9 cellular contexts compared by ENCODE assay signal in the genomic region with DNA sequence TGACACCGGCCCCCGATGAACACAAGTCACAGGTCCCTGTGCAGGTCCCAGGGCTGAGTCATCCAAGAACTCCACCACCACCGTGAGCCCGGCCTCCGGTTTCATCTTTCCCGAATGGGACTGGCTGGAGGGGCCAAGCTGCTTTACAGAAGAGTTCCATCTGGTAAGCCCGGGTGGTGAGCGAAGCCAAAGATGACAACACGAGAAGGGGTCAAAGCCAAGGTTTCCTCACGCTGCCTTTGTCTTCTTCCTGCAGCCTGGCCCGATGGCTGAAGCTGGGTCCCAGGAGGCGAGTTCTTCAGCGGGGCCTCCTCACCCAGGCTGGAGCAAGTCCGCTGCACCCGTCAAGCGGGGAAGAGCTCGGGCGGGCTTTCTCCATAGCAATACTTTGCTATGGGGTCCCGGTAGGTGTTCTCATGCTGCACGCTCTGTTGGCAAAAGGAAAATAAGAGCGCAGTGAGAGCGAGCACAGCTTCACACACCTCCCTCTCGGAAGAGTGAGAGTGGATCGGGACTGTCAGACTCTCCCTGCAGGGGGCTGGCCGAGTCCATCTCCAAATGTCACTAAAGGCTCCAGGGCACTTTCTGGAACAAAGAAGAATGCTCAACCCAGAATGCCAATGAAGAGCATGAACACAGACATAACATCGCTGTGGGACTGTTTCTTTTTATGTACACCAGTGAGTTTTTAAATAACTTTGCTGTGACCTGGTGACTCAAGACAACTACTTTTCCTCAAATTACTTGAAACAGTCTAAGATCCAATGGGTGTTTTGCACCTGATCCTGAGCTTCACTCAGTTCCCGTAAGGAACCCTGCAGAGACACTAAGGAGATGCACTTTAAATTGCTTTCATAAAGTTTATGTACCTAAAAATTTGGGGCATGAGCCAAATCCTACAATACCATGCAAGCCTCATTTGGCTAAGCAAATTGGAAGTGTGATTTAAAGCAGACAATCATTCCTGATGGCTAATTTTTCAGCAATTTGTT. TPM values are rescaled to one million over a fixed set of nuclear protein-coding genes. Genes with fewer than 3 reads are reported as not detected.
DNase-seq lines count a peak whose midpoint lies in the region; ATAC-seq and TF ChIP-seq lines count a peak whose summit lies in the region.
"Had no signal": no experiment of that assay in that cellular context is flagged by ENCODE, and none has a peak within 500 bp of the region (broad histone marks: within the 10 kb centered on the region; RNA-seq: fewer than 3 reads in every experiment).

No MANE protein-coding gene starts in this region.

- H3K4me1 Mint-ChIP-seq in activated naive CD4-positive, alpha-beta T cell treated with anti-CD3 and anti-CD28 coated beads for 36 hours (ENCODE audit: low read depth) = peaks cover 11% of the 10 kb centered on the region

- in situ Hi-C loops in astrocyte of the spinal cord (cut with HindIII; ENCODE audit: low sequenced_read_pairs) = no loop called here

- no peak overlapping the region for H3K4me3 Mint-ChIP-seq in activated naive CD4-positive, alpha-beta T cell treated with anti-CD3 and anti-CD28 coated beads for 36 hours

- H3K27me3 Mint-ChIP-seq in activated naive CD4-positive, alpha-beta T cell treated with anti-CD3 and anti-CD28 coated beads for 36 hours (ENCODE audit: low read depth) = no peaks in the 10 kb centered on the region

- peak; percentile 92 for ATAC-seq in sciatic nerve
- no peak for ATAC-seq in stimulated activated naive CD8-positive, alpha-beta T cell treated with anti-CD3 and anti-CD28 coated beads, Interleukin-15, Interleukin-2, amounts not matched to agents 100 U/mL and 50 U/mL, for 24 hours

- peak overlapping the region; percentile 3 for H3K4me3 ChIP-seq in astrocyte of the spinal cord (ENCODE audit: low read depth, low read length)

- H3K36me3 Mint-ChIP-seq in activated naive CD4-positive, alpha-beta T cell treated with anti-CD3 and anti-CD28 coated beads for 36 hours (ENCODE audit: low read depth) = peaks cover 12% of the 10 kb centered on the region

- no peak overlapping the region for H3K27ac Mint-ChIP-seq in activated naive CD4-positive, alpha-beta T cell treated with anti-CD3 and anti-CD28 coated beads for 36 hours

- CTCF ChIA-PET in activated naive CD4-positive, alpha-beta T cell treated with anti-CD3 and anti-CD28 coated beads for 36 hours (lab: Charles Lee) = interaction anchor here (0.5 to 3.1 kb wide), 2 partner anchors 8 to 582 kb away, joined by 3 to 15 read pairs; no protein-coding TSS in a partner anchor

- no peaks in the 10 kb centered on the region for H3K9me3 Mint-ChIP-seq in activated naive CD4-positive, alpha-beta T cell treated with anti-CD3 and anti-CD28 coated beads for 36 hours

- TF ChIP-seq CTCF in astrocyte of the spinal cord (IDR thresholded peaks at IDR 0.05; ENCODE audit: low read depth, low read length) = no peak

- DNase-seq in EH (ENCODE audit: low read depth) = peak; percentile 44
- peak; percentile 77 for DNase-seq in astrocyte of the spinal cord (ENCODE audit: low read depth, low spot score)
- DNase-seq in hepatic stellate cell (ENCODE audit: low spot score) = peak; percentile 34
- DNase-seq in sciatic nerve (ENCODE audit: low spot score) = peak; percentile 79
- DNase-seq in mesenteric fat pad (ENCODE audit: low spot score) = no peak
- no peak for DNase-seq in stimulated activated naive CD8-positive, alpha-beta T cell treated with anti-CD3 and anti-CD28 coated beads, Interleukin-15, Interleukin-2, amounts not matched to agents 100 U/mL and 50 U/mL, for 24 hours
- DNase-seq in OCI-M1 (lab: John Stamatoyannopoulos, UW) = no peak
- DNase-seq in activated naive CD4-positive, alpha-beta T cell treated with anti-CD3 and anti-CD28 coated beads for 36 hours = no peak
- DNase-seq: NCI-H1694 had no signal

- intact Hi-C loops in sciatic nerve (cut with DNase I) = no loop called here
- intact Hi-C loops in activated naive CD4-positive, alpha-beta T cell treated with anti-CD3 and anti-CD28 coated beads for 36 hours (cut with micrococcal nuclease) = no loop called here

RNA-seq across cellular contexts. Expression of gene SPRING1, which starts 20.1 kb away (rescaled TPM):
- total RNA-seq in sciatic nerve = 20.2 TPM
- 21.5 TPM for total RNA-seq in mesenteric fat pad
- total RNA-seq in activated naive CD4-positive, alpha-beta T cell treated with anti-CD3 and anti-CD28 coated beads for 36 hours = 10 to 100 TPM; 14.8 to 16.9 TPM

RNA-seq across cellular contexts. Expression of gene RNFT2, which starts 20.4 kb away (rescaled TPM):
- total RNA-seq in sciatic nerve (6.6 TPM), mesenteric fat pad (2.1 TPM)
- total RNA-seq in activated naive CD4-positive, alpha-beta T cell treated with anti-CD3 and anti-CD28 coated beads for 36 hours = 10 to 100 TPM; 13.0 to 15.8 TPM

Comparison
In these comparisons a context has a peak if more than half of its experiments do, and no peak if none do; other contexts are left out.
1. DNase-seq: peak in EH (single experiment), astrocyte of the spinal cord (single experiment), hepatic stellate cell (single experiment) and sciatic nerve (single experiment); none in mesenteric fat pad (single experiment), stimulated activated naive CD8-positive, alpha-beta T cell treated with anti-CD3 and anti-CD28 coated beads, Interleukin-15, Interleukin-2, amounts not matched to agents 100 U/mL and 50 U/mL, for 24 hours (single experiment), OCI-M1 (single experiment) and activated naive CD4-positive, alpha-beta T cell treated with anti-CD3 and anti-CD28 coated beads for 36 hours (single experiment).